In the genomic region with DNA sequence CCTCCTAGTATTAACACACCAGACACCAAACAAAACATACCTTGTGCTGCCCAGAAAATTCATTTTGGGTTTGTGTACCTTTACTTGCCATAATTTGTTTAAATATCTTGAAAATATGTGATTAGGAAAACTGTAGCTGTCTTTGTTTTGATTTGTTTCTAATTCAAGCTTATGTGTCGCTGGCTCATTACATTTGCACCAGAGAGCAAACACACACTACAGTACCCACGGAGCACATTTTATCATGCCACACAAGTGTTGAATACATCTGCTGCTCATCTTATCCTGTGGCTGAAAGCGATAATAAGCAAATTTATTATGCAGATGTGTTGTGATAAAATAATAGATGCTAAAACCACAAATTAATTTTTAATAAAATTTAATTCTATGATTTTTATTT, we compare ENCODE assay signal across 1 cellular context.
TF ChIP-seq lines count a peak whose summit lies in the region.

No MANE protein-coding gene starts in this region.

TF ChIP-seq in WTC11, 78 proteins besides CTCF, POLR2A, EP300 and RAD21 (continued from another document):
- TF ChIP-seq, protein P1, sequence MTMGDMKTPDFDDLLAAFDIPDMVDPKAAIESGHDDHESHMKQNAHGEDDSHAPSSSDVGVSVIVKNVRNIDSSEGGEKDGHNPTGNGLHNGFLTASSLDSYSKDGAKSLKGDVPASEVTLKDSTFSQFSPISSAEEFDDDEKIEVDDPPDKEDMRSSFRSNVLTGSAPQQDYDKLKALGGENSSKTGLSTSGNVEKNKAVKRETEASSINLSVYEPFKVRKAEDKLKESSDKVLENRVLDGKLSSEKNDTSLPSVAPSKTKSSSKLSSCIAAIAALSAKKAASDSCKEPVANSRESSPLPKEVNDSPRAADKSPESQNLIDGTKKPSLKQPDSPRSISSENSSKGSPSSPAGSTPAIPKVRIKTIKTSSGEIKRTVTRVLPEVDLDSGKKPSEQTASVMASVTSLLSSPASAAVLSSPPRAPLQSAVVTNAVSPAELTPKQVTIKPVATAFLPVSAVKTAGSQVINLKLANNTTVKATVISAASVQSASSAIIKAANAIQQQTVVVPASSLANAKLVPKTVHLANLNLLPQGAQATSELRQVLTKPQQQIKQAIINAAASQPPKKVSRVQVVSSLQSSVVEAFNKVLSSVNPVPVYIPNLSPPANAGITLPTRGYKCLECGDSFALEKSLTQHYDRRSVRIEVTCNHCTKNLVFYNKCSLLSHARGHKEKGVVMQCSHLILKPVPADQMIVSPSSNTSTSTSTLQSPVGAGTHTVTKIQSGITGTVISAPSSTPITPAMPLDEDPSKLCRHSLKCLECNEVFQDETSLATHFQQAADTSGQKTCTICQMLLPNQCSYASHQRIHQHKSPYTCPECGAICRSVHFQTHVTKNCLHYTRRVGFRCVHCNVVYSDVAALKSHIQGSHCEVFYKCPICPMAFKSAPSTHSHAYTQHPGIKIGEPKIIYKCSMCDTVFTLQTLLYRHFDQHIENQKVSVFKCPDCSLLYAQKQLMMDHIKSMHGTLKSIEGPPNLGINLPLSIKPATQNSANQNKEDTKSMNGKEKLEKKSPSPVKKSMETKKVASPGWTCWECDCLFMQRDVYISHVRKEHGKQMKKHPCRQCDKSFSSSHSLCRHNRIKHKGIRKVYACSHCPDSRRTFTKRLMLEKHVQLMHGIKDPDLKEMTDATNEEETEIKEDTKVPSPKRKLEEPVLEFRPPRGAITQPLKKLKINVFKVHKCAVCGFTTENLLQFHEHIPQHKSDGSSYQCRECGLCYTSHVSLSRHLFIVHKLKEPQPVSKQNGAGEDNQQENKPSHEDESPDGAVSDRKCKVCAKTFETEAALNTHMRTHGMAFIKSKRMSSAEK (CRISPR knock-in tag; IDR thresholded peaks at IDR 0.05; ENCODE audit: borderline replicate concordance): no peak
